In genomic region chr3:44966795-44967278, GRCh38 we compare ENCODE assay signal across 13 cellular contexts. TPM values are rescaled to one million over a fixed set of nuclear protein-coding genes. Genes with fewer than 3 reads are reported as not detected.
DNase-seq lines count a peak whose midpoint lies in the region; ATAC-seq, FAIRE-seq and TF ChIP-seq lines count a peak whose summit lies in the region.
"Had no signal": no experiment of that assay in that cellular context is flagged by ENCODE, and none has a peak within 500 bp of the region (broad histone marks: within the 10 kb centered on the region; RNA-seq: fewer than 3 reads in every experiment).

No MANE protein-coding gene starts in this region.

- H3K4me1 ChIP-seq in foreskin keratinocyte (peaks cover 66% of the 10 kb centered on the region), psoas muscle (peaks cover 3% of the 10 kb centered on the region)

- 82 to 90% (median 89%) methylated on average over 3 of the region's 3 CpGs for WGBS in psoas muscle, 3 donors

- intact Hi-C loops in psoas muscle (cut with DNase I): no loop called here

- H3K36me3 ChIP-seq in psoas muscle (ENCODE audit: insufficient read depth in 1 of 2, low read depth in 1 of 2): peaks cover 0 to 9% of the 10 kb centered on the region in 2 donors
- H3K36me3 ChIP-seq: brain microvascular endothelial cell, gastroesophageal sphincter had no signal

- H3K27me3 ChIP-seq in foreskin keratinocyte (no peaks in the 10 kb centered on the region), psoas muscle (ENCODE audit: insufficient read depth in 3 of 3, low read length in 2 of 3) (no peaks in the 10 kb centered on the region)
- H3K27me3 ChIP-seq: brain microvascular endothelial cell, gastroesophageal sphincter had no signal

- peak; percentile 51 to 60 for ATAC-seq in activated naive CD4-positive, alpha-beta T cell treated with anti-CD3 and anti-CD28 coated beads, Interleukin-2, amount 50 U/mL, for 72 hours
- peak; percentile 90 for ATAC-seq in foreskin keratinocyte
- ATAC-seq in left lobe of liver: no peak
- ATAC-seq in psoas muscle: no peak
- ATAC-seq: gastroesophageal sphincter; stimulated activated memory B cell treated with anti-CD40 and anti-IgM and Interleukin-4, amounts not matched to agents 10 μg/mL and 1 μg/mL and 100 μg/mL, for 72 hours had no signal

- FAIRE-seq in urothelium cell line (lab: Jason Lieb, UNC): no peak

- H3K36me3 Mint-ChIP-seq in activated naive CD4-positive, alpha-beta T cell treated with anti-CD3 and anti-CD28 coated beads, Interleukin-2, amount 50 U/mL, for 72 hours: no peaks in the 10 kb centered on the region

- H3K4me3 ChIP-seq in psoas muscle: no peak overlapping the region
- H3K4me3 ChIP-seq: gastroesophageal sphincter had no signal

- in situ Hi-C loops in SK-MEL-5 (cut with HindIII; ENCODE audit: low pct_unique_long_range_greater_than_20kb, low sequenced_read_pairs): no loop called here

- DNase-seq in activated naive CD4-positive, alpha-beta T cell treated with anti-CD3 and anti-CD28 coated beads, Interleukin-2, amount 50 U/mL, for 72 hours (ENCODE audit: low spot score in 2 of 2): no peak
- no peak for DNase-seq in activated naive CD4-positive, alpha-beta T cell treated with Interleukin-2 at 50 U/mL for 16 hours
- DNase-seq in SK-MEL-5 (ENCODE audit: low read depth, low spot score): peak; percentile 26
- DNase-seq in foreskin keratinocyte: peak; percentile 95 to 96
- peak; percentile 15 for DNase-seq in urothelium cell line (ENCODE audit: low spot score)
- no peak for DNase-seq in left lobe of liver (ENCODE audit: low spot score)
- no peak for DNase-seq in psoas muscle
- no peak for DNase-seq in NCI-H2196 treated with DMSO at 0.1 percent for 48 hours (lab: John Stamatoyannopoulos, UW; ENCODE audit: unreplicated experiment)
- DNase-seq: activated CD4-positive, alpha-beta T cell treated with anti-CD3 and anti-CD28 coated beads, Interleukin-2, amount 50 U/mL, for 4 hours; brain microvascular endothelial cell; SHP77 had no signal

- H3K27ac ChIP-seq in foreskin keratinocyte (peak overlapping the region; percentile 93), psoas muscle (no peak overlapping the region)
- H3K27ac ChIP-seq: brain microvascular endothelial cell, gastroesophageal sphincter had no signal

- no peaks in the 10 kb centered on the region for H3K9me3 Mint-ChIP-seq in activated naive CD4-positive, alpha-beta T cell treated with anti-CD3 and anti-CD28 coated beads, Interleukin-2, amount 50 U/mL, for 72 hours
- H3K9me3 Mint-ChIP-seq: stimulated activated memory B cell treated with anti-CD40 and anti-IgM and Interleukin-4, amounts not matched to agents 10 μg/mL and 1 μg/mL and 100 μg/mL, for 72 hours had no signal

- H3K27ac Mint-ChIP-seq in activated naive CD4-positive, alpha-beta T cell treated with anti-CD3 and anti-CD28 coated beads, Interleukin-2, amount 50 U/mL, for 72 hours: peak overlapping the region in 1 of 2 donors; percentile 16
- H3K27ac Mint-ChIP-seq: stimulated activated memory B cell treated with anti-CD40 and anti-IgM and Interleukin-4, amounts not matched to agents 10 μg/mL and 1 μg/mL and 100 μg/mL, for 72 hours had no signal

- no peaks in the 10 kb centered on the region for H3K9me3 ChIP-seq in psoas muscle
- H3K9me3 ChIP-seq: gastroesophageal sphincter had no signal

- TF ChIP-seq CTCF in foreskin keratinocyte (conservative IDR thresholded peaks at IDR 0.05): no peak
- TF ChIP-seq CTCF in psoas muscle (IDR thresholded peaks at IDR 0.05): no peak

RNA-seq across cellular contexts. Expression of gene ZDHHC3, which starts 9.1 kb away (rescaled TPM):
- 10 to 100 TPM; 21.7 to 40.5 TPM for total RNA-seq in activated naive CD4-positive, alpha-beta T cell treated with anti-CD3 and anti-CD28 coated beads, Interleukin-2, amount 50 U/mL, for 72 hours
- 46.2 and 55.0 TPM in 2 replicates for total RNA-seq in SK-MEL-5 (2014; rRNA removed; shearing (Covaris generic))
- 48.1 and 58.2 TPM in 2 replicates for polyA plus RNA-seq in SK-MEL-5 (2015; cell fraction: cytosol; rRNA removed)
- 29.2 and 52.1 TPM in 2 replicates for polyA plus RNA-seq in SK-MEL-5 (2015; cell fraction: nucleus; rRNA removed)
- 80.5 and 84.2 TPM in 2 replicates for total RNA-seq in foreskin keratinocyte
- polyA plus RNA-seq in foreskin keratinocyte: 63.5 and 73.5 TPM in 2 replicates
- total RNA-seq in left lobe of liver: 36.6 TPM
- 10 to 100 TPM; 22.2 to 58.3 (median 40.6) TPM for total RNA-seq in psoas muscle
- 10 to 100 TPM; 32.3 to 51.1 (median 40.8) TPM for polyA plus RNA-seq in psoas muscle

RNA-seq across cellular contexts. Expression of gene EXOSC7, which starts 9.2 kb away (rescaled TPM):
- 10 to 100 TPM; 47.8 to 71.1 TPM for total RNA-seq in activated naive CD4-positive, alpha-beta T cell treated with anti-CD3 and anti-CD28 coated beads, Interleukin-2, amount 50 U/mL, for 72 hours
- 53.7 and 57.8 TPM in 2 replicates for total RNA-seq in SK-MEL-5 (2014; rRNA removed; shearing (Covaris generic))
- polyA plus RNA-seq in SK-MEL-5 (2015; cell fraction: cytosol; rRNA removed): 38.7 and 41.2 TPM in 2 replicates
- 51.3 and 55.0 TPM in 2 replicates for polyA plus RNA-seq in SK-MEL-5 (2015; cell fraction: nucleus; rRNA removed)
- 63.3 and 66.8 TPM in 2 replicates for total RNA-seq in foreskin keratinocyte
- 71.8 and 78.1 TPM in 2 replicates for polyA plus RNA-seq in foreskin keratinocyte
- total RNA-seq in left lobe of liver: 14.6 TPM
- 10 to 100 TPM; 27.8 to 54.8 (median 46.3) TPM for total RNA-seq in psoas muscle
- polyA plus RNA-seq in psoas muscle: 10 to 100 TPM; 28.4 to 39.4 (median 36.3) TPM

RNA-seq across cellular contexts. Expression of gene CLEC3B, which starts 59.3 kb away (rescaled TPM):
- total RNA-seq in activated naive CD4-positive, alpha-beta T cell treated with anti-CD3 and anti-CD28 coated beads, Interleukin-2, amount 50 U/mL, for 72 hours: not detected
- not detected in 2 replicates for total RNA-seq in SK-MEL-5 (2014; rRNA removed; shearing (Covaris generic))
- polyA plus RNA-seq in SK-MEL-5 (2015; cell fraction: cytosol; rRNA removed): not detected in 2 replicates
- not detected in 2 replicates for polyA plus RNA-seq in SK-MEL-5 (2015; cell fraction: nucleus; rRNA removed)
- total RNA-seq in foreskin keratinocyte: not detected in 2 replicates
- not detected in 2 replicates for polyA plus RNA-seq in foreskin keratinocyte
- total RNA-seq in left lobe of liver: 25.5 TPM
- 10 to 100 TPM; 10.3 to 41.7 (median 16.5) TPM for total RNA-seq in psoas muscle
- polyA plus RNA-seq in psoas muscle: 10 to 100 TPM; 24.6 to 29.6 (median 26.7) TPM

Comparison
In these comparisons a context has a peak if more than half of its experiments do, and no peak if none do; other contexts are left out.
1. ATAC-seq: peak in activated naive CD4-positive, alpha-beta T cell treated with anti-CD3 and anti-CD28 coated beads, Interleukin-2, amount 50 U/mL, for 72 hours (2 of 2) and foreskin keratinocyte (single experiment); none in left lobe of liver (single experiment) and psoas muscle (0 of 4).
2. DNase-seq: peak in SK-MEL-5 (single experiment), foreskin keratinocyte (2 of 2) and urothelium cell line (single experiment); none in activated naive CD4-positive, alpha-beta T cell treated with anti-CD3 and anti-CD28 coated beads, Interleukin-2, amount 50 U/mL, for 72 hours (0 of 2), activated naive CD4-positive, alpha-beta T cell treated with Interleukin-2 at 50 U/mL for 16 hours (single experiment), left lobe of liver (single experiment), psoas muscle (0 of 2) and NCI-H2196 treated with DMSO at 0.1 percent for 48 hours (single experiment).
3. RNA of gene CLEC3B, which starts 59.3 kb away (total RNA-seq): 25.5 TPM in left lobe of liver (single experiment) and 10.3 to 41.7 TPM in psoas muscle; not detected in activated naive CD4-positive, alpha-beta T cell treated with anti-CD3 and anti-CD28 coated beads, Interleukin-2, amount 50 U/mL, for 72 hours, not detected in SK-MEL-5 and not detected in foreskin keratinocyte; every median in the first group is over 4 times any median in the second.